1 cellular context compared by ENCODE assay signal in the genomic region with DNA sequence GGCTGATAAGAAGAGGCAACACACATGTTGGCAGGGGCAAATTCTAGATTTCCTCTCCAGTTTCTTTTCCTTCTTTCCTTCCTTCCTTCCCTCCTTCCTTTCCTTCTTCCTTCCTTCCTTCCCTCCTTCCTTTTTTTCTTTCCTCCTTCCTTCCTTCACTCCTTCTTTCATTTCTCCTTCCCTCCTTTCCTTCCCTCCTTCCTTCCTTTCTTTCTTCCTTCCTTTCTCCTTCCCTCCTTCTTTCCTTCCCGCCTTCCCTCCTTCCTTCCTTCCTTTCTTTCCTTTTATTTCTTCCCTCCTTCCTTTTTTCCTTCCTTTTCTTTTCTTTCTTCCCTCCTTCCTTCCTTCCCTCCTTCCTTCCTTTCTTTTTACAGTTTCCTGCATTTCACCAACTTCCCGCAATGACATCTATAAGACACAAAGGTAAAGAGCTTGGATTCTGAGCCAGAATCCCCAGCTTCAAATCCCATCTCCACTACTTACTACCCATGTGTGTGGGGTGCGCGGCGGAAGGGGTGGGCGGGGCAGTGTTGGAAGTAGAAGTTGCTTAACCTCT.
TF ChIP-seq lines count a peak whose summit lies in the region.

No MANE protein-coding gene starts in this region.

TF ChIP-seq in SK-N-SH, 30 proteins besides CTCF, POLR2A, EP300 and RAD21 (continued from another document):
- TF ChIP-seq, protein P1, sequence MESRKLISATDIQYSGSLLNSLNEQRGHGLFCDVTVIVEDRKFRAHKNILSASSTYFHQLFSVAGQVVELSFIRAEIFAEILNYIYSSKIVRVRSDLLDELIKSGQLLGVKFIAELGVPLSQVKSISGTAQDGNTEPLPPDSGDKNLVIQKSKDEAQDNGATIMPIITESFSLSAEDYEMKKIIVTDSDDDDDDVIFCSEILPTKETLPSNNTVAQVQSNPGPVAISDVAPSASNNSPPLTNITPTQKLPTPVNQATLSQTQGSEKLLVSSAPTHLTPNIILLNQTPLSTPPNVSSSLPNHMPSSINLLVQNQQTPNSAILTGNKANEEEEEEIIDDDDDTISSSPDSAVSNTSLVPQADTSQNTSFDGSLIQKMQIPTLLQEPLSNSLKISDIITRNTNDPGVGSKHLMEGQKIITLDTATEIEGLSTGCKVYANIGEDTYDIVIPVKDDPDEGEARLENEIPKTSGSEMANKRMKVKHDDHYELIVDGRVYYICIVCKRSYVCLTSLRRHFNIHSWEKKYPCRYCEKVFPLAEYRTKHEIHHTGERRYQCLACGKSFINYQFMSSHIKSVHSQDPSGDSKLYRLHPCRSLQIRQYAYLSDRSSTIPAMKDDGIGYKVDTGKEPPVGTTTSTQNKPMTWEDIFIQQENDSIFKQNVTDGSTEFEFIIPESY (IDR thresholded peaks at IDR 0.05; ENCODE audit: borderline replicate concordance, low read depth): no peak
- TF ChIP-seq TAF1 (IDR thresholded peaks at IDR 0.05; ENCODE audit: borderline replicate concordance, low read depth, low read length) (no peak), FOXJ3 (CRISPR knock-in tag; IDR thresholded peaks at IDR 0.05) (no peak), GATA2 (CRISPR knock-in tag; IDR thresholded peaks at IDR 0.05) (no peak), FOSL2 (IDR thresholded peaks at IDR 0.05; ENCODE audit: borderline replicate concordance, low read depth) (no peak), NFIC (IDR thresholded peaks at IDR 0.05; ENCODE audit: borderline replicate concordance) (no peak), MEF2A (IDR thresholded peaks at IDR 0.05; ENCODE audit: borderline replicate concordance, low read depth) (no peak), JUND (IDR thresholded peaks at IDR 0.05) (no peak), POLR2AphosphoS5 (IDR thresholded peaks at IDR 0.05; ENCODE audit: low read depth, low read length) (no peak), RFX5 (IDR thresholded peaks at IDR 0.05; ENCODE audit: low read length) (no peak), MXI1 (IDR thresholded peaks at IDR 0.05; ENCODE audit: low read depth, low read length) (no peak), SIN3A (IDR thresholded peaks at IDR 0.05; ENCODE audit: borderline replicate concordance, low read depth, low read length) (no peak), ELF1 (IDR thresholded peaks at IDR 0.05) (no peak), TEAD4 (IDR thresholded peaks at IDR 0.05; ENCODE audit: borderline replicate concordance, insufficient read depth) (no peak), RXRA (IDR thresholded peaks at IDR 0.05; ENCODE audit: borderline replicate concordance, low read depth) (no peak)
